ENCODE assay signal across 27 cellular contexts in the genomic region with DNA sequence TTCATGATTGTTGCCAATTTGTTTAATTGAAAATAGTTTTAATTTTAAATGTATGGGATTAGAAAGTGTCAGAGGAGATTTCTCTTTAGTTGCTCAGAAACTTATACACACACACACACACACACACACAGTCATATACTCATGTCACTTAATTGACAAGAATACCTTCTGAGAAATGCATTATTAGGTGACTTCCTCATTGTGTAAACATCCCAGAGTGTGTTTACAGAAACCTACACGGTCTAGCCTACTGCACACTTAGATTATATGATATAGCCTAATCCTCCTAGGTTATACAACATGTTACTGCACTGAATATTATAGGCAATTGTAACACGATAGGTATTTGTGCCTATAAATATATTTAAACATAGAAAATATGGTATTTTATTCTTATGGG.
"Had no signal": no experiment of that assay in that cellular context is flagged by ENCODE, and none has a peak within 500 bp of the region (broad histone marks: within the 10 kb centered on the region; RNA-seq: fewer than 3 reads in every experiment).

No MANE protein-coding gene starts in this region.

- H3K27ac ChIP-seq: gastrocnemius medialis, ovary, skin epidermis, thoracic aorta had no signal

- H3K4me1 ChIP-seq: gastrocnemius medialis had no signal

- H3K4me3 Mint-ChIP-seq: activated CD4-positive, alpha-beta memory T cell treated with anti-CD3 and anti-CD28 coated beads for 36 hours; activated CD4-positive, alpha-beta T cell treated with anti-CD3 and anti-CD28 coated beads, Interleukin-2, amount 10 ng/mL, durations not matched to agents 24 days and 14 days; activated naive CD4-positive, alpha-beta T cell treated with anti-CD3 and anti-CD28 coated beads, Interleukin-2, amount 10 ng/mL, durations not matched to agents 7 days and 5 days; activated T-cell treated with anti-CD3 and anti-CD28 coated beads, Interleukin-2, amount 50 U/mL, for 24 hours; mesothelial cell of epicardium; naive B cell; nephron progenitor cell; stimulated activated naive CD8-positive, alpha-beta T cell treated with anti-CD3 and anti-CD28 coated beads, Interleukin-15, Interleukin-2, amounts not matched to agents 100 ng/mL and 50 ng/mL, for 24 hours had no signal

- H3K9me3 ChIP-seq: gastrocnemius medialis, ovary, thoracic aorta had no signal

- H3K27me3 ChIP-seq: gastrocnemius medialis, ovary had no signal

- H3K4me1 Mint-ChIP-seq: activated CD4-positive, alpha-beta T cell treated with anti-CD3 and anti-CD28 coated beads, Interleukin-2, amount 10 ng/mL, durations not matched to agents 24 days and 14 days; activated naive CD4-positive, alpha-beta T cell treated with anti-CD3 and anti-CD28 coated beads, Interleukin-2, amount 10 ng/mL, durations not matched to agents 7 days and 5 days; naive B cell had no signal

- FAIRE-seq: urothelium cell line had no signal

- H3K27ac Mint-ChIP-seq: activated CD4-positive, alpha-beta memory T cell treated with anti-CD3 and anti-CD28 coated beads for 36 hours; activated CD4-positive, alpha-beta T cell treated with anti-CD3 and anti-CD28 coated beads, Interleukin-2, amount 10 ng/mL, durations not matched to agents 24 days and 14 days; activated naive CD4-positive, alpha-beta T cell treated with anti-CD3 and anti-CD28 coated beads, Interleukin-2, amount 10 ng/mL, durations not matched to agents 7 days and 5 days; activated T-cell treated with anti-CD3 and anti-CD28 coated beads, Interleukin-2, amount 50 U/mL, for 24 hours; mesothelial cell of epicardium; naive B cell; nephron progenitor cell; progenitor cell of endocrine pancreas; stimulated activated naive CD8-positive, alpha-beta T cell treated with anti-CD3 and anti-CD28 coated beads, Interleukin-15, Interleukin-2, amounts not matched to agents 100 ng/mL and 50 ng/mL, for 24 hours had no signal

- DNase-seq: activated CD4-positive, alpha-beta memory T cell treated with anti-CD3 and anti-CD28 coated beads for 36 hours; activated CD4-positive, alpha-beta T cell treated with anti-CD3 and anti-CD28 coated beads, Interleukin-2, amount 10 ng/mL, durations not matched to agents 24 days and 14 days; activated CD4-positive, CD25-positive, alpha-beta regulatory T cell treated with anti-CD3 and anti-CD28 coated beads, Interleukin-2, amount 50 U/mL, for 72 hours; activated CD8-positive, alpha-beta memory T cell treated with anti-CD3 and anti-CD28 coated beads, Interleukin-2, amount 50 U/mL, for 4 hours; activated gamma-delta T cell; activated naive CD4-positive, alpha-beta T cell treated with anti-CD3 and anti-CD28 coated beads, Interleukin-2, amount 10 ng/mL, durations not matched to agents 7 days and 5 days; activated T-cell treated with anti-CD3 and anti-CD28 coated beads, Interleukin-2, amount 50 U/mL, for 24 hours; amygdala; central memory CD4-positive, alpha-beta T cell; gastrocnemius medialis; glutamatergic neuron; left cardiac atrium; left ventricle myocardium superior; naive B cell; ovary; retina; stimulated activated CD4-positive, alpha-beta T cell treated with anti-CD3 and anti-CD28 coated beads, Interleukin-12 subunit alpha, Interleukin-12 subunit beta, amount 100 ng/mL, for 4 hours; stimulated activated CD4-positive, alpha-beta T cell treated with anti-CD3 and anti-CD28 coated beads, Interleukin-4, amount 100 ng/mL, for 1 hour; trophoblast cell had no signal

- H3K4me3 ChIP-seq: gastrocnemius medialis, ovary, skin epidermis, thoracic aorta had no signal

- H3K36me3 ChIP-seq: gastrocnemius medialis, ovary, thoracic aorta had no signal

- H3K36me3 Mint-ChIP-seq: activated CD4-positive, alpha-beta memory T cell treated with anti-CD3 and anti-CD28 coated beads for 36 hours; activated naive CD4-positive, alpha-beta T cell treated with anti-CD3 and anti-CD28 coated beads, Interleukin-2, amount 10 ng/mL, durations not matched to agents 7 days and 5 days; mesothelial cell of epicardium; naive B cell had no signal

- ATAC-seq: gastrocnemius medialis, left cardiac atrium, left ventricle myocardium superior, sciatic nerve had no signal

- H3K9me3 Mint-ChIP-seq: activated CD4-positive, alpha-beta T cell treated with anti-CD3 and anti-CD28 coated beads, Interleukin-2, amount 10 ng/mL, durations not matched to agents 24 days and 14 days; activated T-cell treated with anti-CD3 and anti-CD28 coated beads, Interleukin-2, amount 50 U/mL, for 24 hours; mesothelial cell of epicardium; nephron progenitor cell; stimulated activated naive CD8-positive, alpha-beta T cell treated with anti-CD3 and anti-CD28 coated beads, Interleukin-15, Interleukin-2, amounts not matched to agents 100 ng/mL and 50 ng/mL, for 24 hours had no signal
